ENCODE assay signal across 8 cellular contexts in the genomic region with DNA sequence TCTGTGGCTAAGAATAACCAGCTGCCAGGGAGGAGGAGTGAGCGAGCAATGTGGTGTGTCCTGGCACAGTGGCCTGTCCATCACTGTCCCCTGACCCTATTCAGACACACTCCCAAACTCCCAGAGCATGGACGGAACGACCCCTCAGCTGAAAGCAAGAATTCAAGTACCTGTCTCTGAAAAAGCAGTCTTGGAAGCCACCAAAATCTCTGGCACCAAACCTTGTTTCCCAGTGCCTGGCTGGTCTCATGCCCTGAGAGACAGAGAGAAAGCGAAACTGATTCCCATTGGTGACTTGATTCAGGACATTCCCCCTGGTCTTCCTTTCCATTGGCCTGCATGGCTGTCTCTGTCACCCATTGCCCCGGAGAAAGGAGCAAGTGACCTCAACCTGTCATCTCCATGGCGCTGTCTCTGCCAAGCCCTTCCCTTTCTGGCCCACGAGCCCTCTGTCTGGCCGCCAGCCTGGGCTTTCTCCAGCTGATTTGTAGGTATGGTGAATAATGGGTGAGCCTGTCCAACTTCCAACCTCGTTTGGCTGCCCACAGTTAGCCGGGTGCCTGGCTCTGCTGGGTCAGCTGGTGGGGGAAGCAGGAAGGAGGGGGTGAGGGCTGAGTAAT. TPM values are rescaled to one million over a fixed set of nuclear protein-coding genes. Genes with fewer than 3 reads are reported as not detected.
DNase-seq lines count a peak whose midpoint lies in the region; ATAC-seq and TF ChIP-seq lines count a peak whose summit lies in the region.

A gene with protein sequence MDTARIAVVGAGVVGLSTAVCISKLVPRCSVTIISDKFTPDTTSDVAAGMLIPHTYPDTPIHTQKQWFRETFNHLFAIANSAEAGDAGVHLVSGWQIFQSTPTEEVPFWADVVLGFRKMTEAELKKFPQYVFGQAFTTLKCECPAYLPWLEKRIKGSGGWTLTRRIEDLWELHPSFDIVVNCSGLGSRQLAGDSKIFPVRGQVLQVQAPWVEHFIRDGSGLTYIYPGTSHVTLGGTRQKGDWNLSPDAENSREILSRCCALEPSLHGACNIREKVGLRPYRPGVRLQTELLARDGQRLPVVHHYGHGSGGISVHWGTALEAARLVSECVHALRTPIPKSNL (minus strand): TSS at position 279 of the 620 bp plus-strand sequence. CDS start 2,113 bp downstream, outside the sequence.

- H3K36me3 ChIP-seq in neutrophil (no peaks in the 10 kb centered on the region), mesendoderm (ENCODE audit: control insufficient read depth, insufficient read depth, low read length) (no peaks in the 10 kb centered on the region)
- no peaks in the 10 kb centered on the region for H3K36me3 ChIP-seq in CD4-positive, alpha-beta memory T cell (ENCODE audit: insufficient read depth, low read length)

- H3K27me3 ChIP-seq in neutrophil (no peaks in the 10 kb centered on the region), mesendoderm (ENCODE audit: insufficient read depth, low read length, poor library complexity) (no peaks in the 10 kb centered on the region)
- no peaks in the 10 kb centered on the region for H3K27me3 ChIP-seq in CD4-positive, alpha-beta memory T cell (ENCODE audit: insufficient read depth, low read length)

- WGBS in mesendoderm (ENCODE audit: extremely low coverage, insufficient coverage, low lambda C conversion rate) = no CpG with 5 or more reads among the region's 10 CpGs

- no peak within 1 kb of the TSS for H3K9ac ChIP-seq in mesendoderm (ENCODE audit: low read length)

- H4K5ac ChIP-seq in mesendoderm (ENCODE audit: low read length) = no peak within 1 kb of the TSS

- H3K4me3 ChIP-seq in fibroblast of mammary gland (ENCODE audit: control insufficient read depth, low read depth, low read length) (peak within 1 kb of the TSS; percentile 15), neutrophil (ENCODE audit: low read depth in 1 of 2, low read length in 1 of 2) (peak within 1 kb of the TSS in 1 of 2 experiments; percentile 44), mesendoderm (ENCODE audit: low read length) (no peak within 1 kb of the TSS)
- H3K4me3 ChIP-seq in CD4-positive, alpha-beta memory T cell (ENCODE audit: low read length in 2 of 2) = no peak within 1 kb of the TSS

- no peak within 1 kb of the TSS for H3K56ac ChIP-seq in mesendoderm (ENCODE audit: low read length)

- H3K27ac Mint-ChIP-seq in CD4-positive, alpha-beta memory T cell = no peak within 1 kb of the TSS

- peak; percentile 72 for DNase-seq in SHP77 treated with DMSO at 0.1 percent for 48 hours (lab: John Stamatoyannopoulos, UW)
- peak; percentile 56 for DNase-seq in fibroblast of mammary gland (ENCODE audit: low read depth)
- no peak for DNase-seq in mesendoderm
- no peak for DNase-seq in NCI-H510A treated with DMSO at 0.1 percent for 48 hours (lab: John Stamatoyannopoulos, UW)
- no peak for DNase-seq in stimulated activated CD4-positive, alpha-beta T cell treated with anti-CD3 and anti-CD28 coated beads, Interleukin-4, amount 100 ng/mL, for 1 hour
- no peak for DNase-seq in CD4-positive, alpha-beta memory T cell

- H3K9me3 ChIP-seq in neutrophil = no peaks in the 10 kb centered on the region
- H3K9me3 ChIP-seq in CD4-positive, alpha-beta memory T cell (ENCODE audit: control insufficient read depth in 1 of 2, low read length in 2 of 2) = no peaks in the 10 kb centered on the region

- no peak within 1 kb of the TSS for H3K18ac ChIP-seq in mesendoderm (ENCODE audit: low read length)

- no peak within 1 kb of the TSS for H2BK120ac ChIP-seq in mesendoderm (ENCODE audit: low read depth, low read length)

- no peak within 1 kb of the TSS for H3K23ac ChIP-seq in mesendoderm (ENCODE audit: low read length)

- no peak for TF ChIP-seq CTCF in fibroblast of mammary gland (conservative IDR thresholded peaks at IDR 0.05; ENCODE audit: control insufficient read depth, insufficient read depth, low read depth, low read length)
- TF ChIP-seq CTCF in neutrophil (IDR thresholded peaks at IDR 0.05) = no peak

- ATAC-seq in GM18868 (IDR thresholded peaks at IDR 0.05; ENCODE audit: unreplicated experiment) = peak; percentile 57

- peaks cover 0 to 5% (median under 1%) of the 10 kb centered on the region in 4 donors for H3K4me1 Mint-ChIP-seq in CD4-positive, alpha-beta memory T cell

- H3K4me1 ChIP-seq in neutrophil (ENCODE audit: control insufficient read depth in 1 of 2, insufficient read depth in 1 of 2, low read depth in 1 of 2, low read length in 1 of 2) (peaks cover 0 to 19% of the 10 kb centered on the region in 2 experiments), mesendoderm (ENCODE audit: control insufficient read depth, low read depth, low read length) (no peaks in the 10 kb centered on the region)
- no peaks in the 10 kb centered on the region for H3K4me1 ChIP-seq in CD4-positive, alpha-beta memory T cell (ENCODE audit: insufficient read depth, low read length)

- no peak within 1 kb of the TSS for H2BK15ac ChIP-seq in mesendoderm (replicated peaks; ENCODE audit: low read depth)

- CTCF ChIA-PET in CD4-positive, alpha-beta memory T cell (lab: Charles Lee; ENCODE audit: partially characterized antibody) = no interaction called here

- POLR2A ChIA-PET in CD4-positive, alpha-beta memory T cell (lab: Charles Lee; ENCODE audit: partially characterized antibody) = no interaction called here

- peaks cover 8 to 14% of the 10 kb centered on the region in 2 donors for H3K27me3 Mint-ChIP-seq in CD4-positive, alpha-beta memory T cell

- no peak within 1 kb of the TSS for H4K8ac ChIP-seq in mesendoderm (ENCODE audit: low read depth, low read length)

- H2BK5ac ChIP-seq in mesendoderm (ENCODE audit: low read length) = no peak within 1 kb of the TSS

- no peak within 1 kb of the TSS for H3K4me2 ChIP-seq in mesendoderm (ENCODE audit: low read length)

- H3K79me2 ChIP-seq in mesendoderm (ENCODE audit: control insufficient read depth, insufficient read depth, low read length) = no peaks in the 10 kb centered on the region

- no peak within 1 kb of the TSS for H3K4ac ChIP-seq in mesendoderm (ENCODE audit: low read depth, low read length)

- no peak within 1 kb of the TSS for H2AK5ac ChIP-seq in mesendoderm (ENCODE audit: low read length)

- H3K36me3 Mint-ChIP-seq in CD4-positive, alpha-beta memory T cell = no peaks in the 10 kb centered on the region

- H3K27ac ChIP-seq in neutrophil (peak within 1 kb of the TSS; percentile 23), mesendoderm (ENCODE audit: low read depth, low read length) (no peak within 1 kb of the TSS)
- H3K27ac ChIP-seq in CD4-positive, alpha-beta memory T cell (ENCODE audit: low read depth, low read length) = no peak within 1 kb of the TSS

- peak within 1 kb of the TSS in 4 of 8 donors; percentile 15 to 68 (median 50) for H3K4me3 Mint-ChIP-seq in CD4-positive, alpha-beta memory T cell

- no peaks in the 10 kb centered on the region for H3K79me1 ChIP-seq in mesendoderm (ENCODE audit: low read length)

- intact Hi-C loops in CD4-positive, alpha-beta memory T cell (cut with micrococcal nuclease) = no loop called here

- H3K9me3 Mint-ChIP-seq in CD4-positive, alpha-beta memory T cell = no peaks in the 10 kb centered on the region

RNA-seq across cellular contexts. Expression of the gene that starts here (rescaled TPM):
- polyA plus RNA-seq in mesendoderm (2013, experiment 1 of 2) = not detected
- polyA plus RNA-seq in mesendoderm (2013, experiment 2 of 2) = not detected
- total RNA-seq in CD4-positive, alpha-beta memory T cell = not detected
- polyA plus RNA-seq in CD4-positive, alpha-beta memory T cell = not detected

Comparison
In these comparisons a context has a peak if more than half of its experiments do, and no peak if none do; other contexts are left out.
1. DNase-seq: peak in SHP77 treated with DMSO at 0.1 percent for 48 hours (single experiment) and fibroblast of mammary gland (single experiment); none in mesendoderm (single experiment), NCI-H510A treated with DMSO at 0.1 percent for 48 hours (single experiment), stimulated activated CD4-positive, alpha-beta T cell treated with anti-CD3 and anti-CD28 coated beads, Interleukin-4, amount 100 ng/mL, for 1 hour (single experiment) and CD4-positive, alpha-beta memory T cell (0 of 5).